Comparison of ENCODE assay signal across 9 cellular contexts in genomic region chr12:52925717-52926595, GRCh38. TPM values are rescaled to one million over a fixed set of nuclear protein-coding genes. Genes with fewer than 3 reads are reported as not detected.
A peak's percentile ranks its signal among the peaks of the same experiment; 100 is the strongest.
DNase-seq lines count a peak whose midpoint lies in the region; ATAC-seq and TF ChIP-seq lines count a peak whose summit lies in the region.
"Had no signal": no experiment of that assay in that cellular context is flagged by ENCODE, and none has a peak within 500 bp of the region (broad histone marks: within the 10 kb centered on the region; RNA-seq: fewer than 3 reads in every experiment).

No MANE protein-coding gene starts in this region.

- no peak overlapping the region for H4K5ac ChIP-seq in mesendoderm (ENCODE audit: low read length)

- POLR2A ChIA-PET in CD4-positive, alpha-beta T cell (lab: Charles Lee) = interaction anchor here (0.6 kb wide), 1 partner anchor 10 kb away, joined by 3 read pairs; no protein-coding TSS in a partner anchor

- no peak overlapping the region for H3K4me2 ChIP-seq in mesendoderm (ENCODE audit: low read length)

- H4K8ac ChIP-seq in mesendoderm (ENCODE audit: low read depth, low read length) = no peak overlapping the region

- H3K56ac ChIP-seq in mesendoderm (ENCODE audit: low read length) = peak overlapping the region; percentile 85

- CTCF ChIA-PET in CD4-positive, alpha-beta T cell (lab: Charles Lee) = no interaction called here

- no peaks in the 10 kb centered on the region for H3K9me3 Mint-ChIP-seq in CD4-positive, alpha-beta T cell

- no peaks in the 10 kb centered on the region for H3K9me3 ChIP-seq in CD4-positive, alpha-beta T cell (ENCODE audit: control insufficient read depth, low read length)

- H3K4me1 ChIP-seq in mesendoderm (ENCODE audit: control insufficient read depth, low read depth, low read length) = peaks cover 28% of the 10 kb centered on the region

- H2BK120ac ChIP-seq in mesendoderm (ENCODE audit: low read depth, low read length) = peak overlapping the region; percentile 31

- H3K36me3 Mint-ChIP-seq in CD4-positive, alpha-beta T cell (ENCODE audit: low read depth) = no peaks in the 10 kb centered on the region

- intact Hi-C loops in CD4-positive, alpha-beta T cell (cut with DNase I, micrococcal nuclease) = no loop called here

- no peak overlapping the region for H3K4me3 ChIP-seq in mesendoderm (ENCODE audit: low read length)

- H2BK5ac ChIP-seq in mesendoderm (ENCODE audit: low read length) = peak overlapping the region; percentile 79

- H3K27ac ChIP-seq in mesendoderm (ENCODE audit: low read depth, low read length) = peak overlapping the region; percentile 74
- no peak overlapping the region for H3K27ac ChIP-seq in CD4-positive, alpha-beta T cell (ENCODE audit: low read depth, low read length)
- H3K27ac ChIP-seq in caudate nucleus (ENCODE audit: low read depth, low read length) = no peak overlapping the region

- H3K27me3 ChIP-seq in mesendoderm (ENCODE audit: insufficient read depth, low read length, poor library complexity) = no peaks in the 10 kb centered on the region
- H3K27me3 ChIP-seq in CD4-positive, alpha-beta T cell (ENCODE audit: control insufficient read depth, insufficient read depth, low read length) = no peaks in the 10 kb centered on the region

- no peak for ATAC-seq in CD4-positive, alpha-beta T cell (ENCODE audit: poor library complexity)

- no peak for TF ChIP-seq CTCF in CD4-positive, alpha-beta T cell (IDR thresholded peaks at IDR 0.05)

- peak overlapping the region; percentile 54 for H2AK5ac ChIP-seq in mesendoderm (ENCODE audit: low read length)

- H2BK15ac ChIP-seq in mesendoderm (replicated peaks; ENCODE audit: low read depth) = no peak overlapping the region

- H3K18ac ChIP-seq in mesendoderm (ENCODE audit: low read length) = peak overlapping the region; percentile 53

- H3K4me3 Mint-ChIP-seq in CD4-positive, alpha-beta T cell = no peak overlapping the region

- H3K27me3 Mint-ChIP-seq in CD4-positive, alpha-beta T cell = peaks cover 6% of the 10 kb centered on the region

- WGBS in mesendoderm (ENCODE audit: extremely low coverage, insufficient coverage, low lambda C conversion rate) = no CpG with 5 or more reads among the region's 7 CpGs

- DNase-seq in DMS53 (lab: John Stamatoyannopoulos, UW) (peak; percentile 99), NCI-H187 treated with DMSO at 0.1 percent for 48 hours (lab: John Stamatoyannopoulos, UW) (peak; percentile 94), astrocyte of the hippocampus (ENCODE audit: low read depth, low spot score) (peak; percentile 24), mesendoderm (peak; percentile 89), iPS-NIHi7 (ENCODE audit: extremely low spot score) (no peak), HUDEP-2 (lab: John Stamatoyannopoulos, UW; ENCODE audit: unreplicated experiment in 76 of 76) (no peak), caudate nucleus (lab: John Stamatoyannopoulos, UW) (no peak)
- DNase-seq in CD4-positive, alpha-beta T cell = no peak
- DNase-seq: SHP77 treated with DMSO at 0.1 percent for 48 hours had no signal

- H3K36me3 ChIP-seq in mesendoderm (ENCODE audit: control insufficient read depth, insufficient read depth, low read length) = no peaks in the 10 kb centered on the region

- H3K27ac Mint-ChIP-seq in CD4-positive, alpha-beta T cell = no peak overlapping the region

- H3K4ac ChIP-seq in mesendoderm (ENCODE audit: low read depth, low read length) = peak overlapping the region; percentile 73

- H3K4me1 Mint-ChIP-seq in CD4-positive, alpha-beta T cell (ENCODE audit: low read depth) = no peaks in the 10 kb centered on the region

- no peaks in the 10 kb centered on the region for H3K79me2 ChIP-seq in mesendoderm (ENCODE audit: control insufficient read depth, insufficient read depth, low read length)

- no peak overlapping the region for H3K9ac ChIP-seq in mesendoderm (ENCODE audit: low read length)

- no peak overlapping the region for H3K23ac ChIP-seq in mesendoderm (ENCODE audit: low read length)

- H3K79me1 ChIP-seq in mesendoderm (ENCODE audit: low read length) = no peaks in the 10 kb centered on the region

RNA-seq across cellular contexts. Expression of gene KRT8, which starts 21.1 kb away (rescaled TPM):
- 450 TPM for polyA plus RNA-seq in mesendoderm (2013, experiment 1 of 2)
- 461 TPM for polyA plus RNA-seq in mesendoderm (2013, experiment 2 of 2)
- total RNA-seq in CD4-positive, alpha-beta T cell = under 1 TPM; 0.63 to 0.89 TPM

RNA-seq across cellular contexts. Expression of gene KRT18, which starts 23.0 kb away (rescaled TPM):
- 373 TPM for polyA plus RNA-seq in mesendoderm (2013, experiment 1 of 2)
- 379 TPM for polyA plus RNA-seq in mesendoderm (2013, experiment 2 of 2)
- 1 to 10 TPM; 7.2 to 9.2 TPM for total RNA-seq in CD4-positive, alpha-beta T cell

Comparison
In these comparisons a context has a peak if more than half of its experiments do, and no peak if none do; other contexts are left out.
1. DNase-seq: peak in DMS53 (single experiment), NCI-H187 treated with DMSO at 0.1 percent for 48 hours (single experiment), astrocyte of the hippocampus (single experiment) and mesendoderm (single experiment); none in iPS-NIHi7 (single experiment), CD4-positive, alpha-beta T cell (0 of 10), HUDEP-2 (0 of 76) and caudate nucleus (0 of 61).